23 cellular contexts compared by ENCODE assay signal in genomic region chr3:189677667-189678066, GRCh38. TPM values are rescaled to one million over a fixed set of nuclear protein-coding genes. Genes with fewer than 3 reads are reported as not detected.
DNase-seq lines count a peak whose midpoint lies in the region; ATAC-seq, FAIRE-seq and TF ChIP-seq lines count a peak whose summit lies in the region.
"Had no signal": no experiment of that assay in that cellular context is flagged by ENCODE, and none has a peak within 500 bp of the region (broad histone marks: within the 10 kb centered on the region; RNA-seq: fewer than 3 reads in every experiment).

No MANE protein-coding gene starts in this region.

- intact Hi-C loops in activated CD8-positive, alpha-beta T cell treated with anti-CD3 and anti-CD28 coated beads for 36 hours (cut with micrococcal nuclease), result no loop called here

- TF ChIP-seq CTCF in epithelial cell of esophagus (IDR thresholded peaks at IDR 0.05; ENCODE audit: insufficient read depth, low read depth, low read length, missing control alignments) (no peak), chondrocyte (IDR thresholded peaks at IDR 0.05) (no peak)
- TF ChIP-seq CTCF in activated CD8-positive, alpha-beta T cell treated with anti-CD3 and anti-CD28 coated beads for 36 hours (IDR thresholded peaks at IDR 0.05), result no peak

- no peak for DNase-seq in GM12892 (ENCODE audit: insufficient read length)
- DNase-seq in epithelial cell of esophagus (ENCODE audit: low read depth), result peak; percentile 13
- no peak for DNase-seq in chondrocyte (ENCODE audit: low spot score)
- no peak for DNase-seq in mesenteric fat pad (ENCODE audit: low spot score)
- DNase-seq in activated CD8-positive, alpha-beta T cell treated with anti-CD3 and anti-CD28 coated beads for 36 hours, result no peak
- DNase-seq: activated CD4-positive, alpha-beta T cell treated with anti-CD3 and anti-CD28 coated beads, Interleukin-2, amount 50 U/mL, for 48 hours; activated effector memory CD4-positive, alpha-beta T cell treated with anti-CD3 and anti-CD28 coated beads, Interleukin-2, amount 50 U/mL, for 16 hours; adrenal gland; head of caudate nucleus; midbrain; NCI-H1105; NCI-H2081; Peyer's patch; stimulated activated naive B cell treated with anti-CD40 and anti-IgM and Interleukin-4, amounts not matched to agents 10 μg/mL and 1 μg/mL and 100 μg/mL, for 72 hours; WERI-Rb-1 had no signal

- no peak overlapping the region for H3K4me3 Mint-ChIP-seq in chondrocyte (ENCODE audit: unreplicated experiment)
- no peak overlapping the region for H3K4me3 Mint-ChIP-seq in activated CD8-positive, alpha-beta T cell treated with anti-CD3 and anti-CD28 coated beads for 36 hours
- H3K4me3 Mint-ChIP-seq: CD14-positive monocyte; stimulated activated naive B cell treated with anti-CD40 and anti-IgM and Interleukin-4, amounts not matched to agents 10 μg/mL and 1 μg/mL and 100 μg/mL, for 72 hours had no signal

- no peaks in the 10 kb centered on the region for H3K4me1 Mint-ChIP-seq in chondrocyte (ENCODE audit: low read depth)
- H3K4me1 Mint-ChIP-seq in activated CD8-positive, alpha-beta T cell treated with anti-CD3 and anti-CD28 coated beads for 36 hours (ENCODE audit: low read depth), result no peaks in the 10 kb centered on the region
- H3K4me1 Mint-ChIP-seq: CD14-positive monocyte; stimulated activated naive B cell treated with anti-CD40 and anti-IgM and Interleukin-4, amounts not matched to agents 10 μg/mL and 1 μg/mL and 100 μg/mL, for 72 hours had no signal

- H3K9me3 Mint-ChIP-seq in chondrocyte (ENCODE audit: low read depth), result peaks cover 17% of the 10 kb centered on the region
- peaks cover 7% of the 10 kb centered on the region for H3K9me3 Mint-ChIP-seq in activated CD8-positive, alpha-beta T cell treated with anti-CD3 and anti-CD28 coated beads for 36 hours

- H3K27ac Mint-ChIP-seq in chondrocyte (ENCODE audit: unreplicated experiment), result no peak overlapping the region
- no peak overlapping the region for H3K27ac Mint-ChIP-seq in activated CD8-positive, alpha-beta T cell treated with anti-CD3 and anti-CD28 coated beads for 36 hours
- H3K27ac Mint-ChIP-seq: CD14-positive monocyte; progenitor cell of endocrine pancreas; stimulated activated naive B cell treated with anti-CD40 and anti-IgM and Interleukin-4, amounts not matched to agents 10 μg/mL and 1 μg/mL and 100 μg/mL, for 72 hours had no signal

- H3K27me3 Mint-ChIP-seq in chondrocyte (ENCODE audit: low read depth), result no peaks in the 10 kb centered on the region
- peaks cover 2% of the 10 kb centered on the region for H3K27me3 Mint-ChIP-seq in activated CD8-positive, alpha-beta T cell treated with anti-CD3 and anti-CD28 coated beads for 36 hours
- H3K27me3 Mint-ChIP-seq: stimulated activated naive B cell treated with anti-CD40 and anti-IgM and Interleukin-4, amounts not matched to agents 10 μg/mL and 1 μg/mL and 100 μg/mL, for 72 hours had no signal

- H3K4me3 ChIP-seq in epithelial cell of esophagus (ENCODE audit: low read length), result no peak overlapping the region
- H3K4me3 ChIP-seq: adrenal gland, breast epithelium, Peyer's patch had no signal

- POLR2A ChIA-PET in activated CD8-positive, alpha-beta T cell treated with anti-CD3 and anti-CD28 coated beads for 36 hours (lab: Charles Lee), result no interaction called here

- FAIRE-seq in GM12892 (lab: Jason Lieb, UNC), result peak; percentile 77
- FAIRE-seq: endometrium had no signal

- peaks cover 1% of the 10 kb centered on the region for H3K36me3 Mint-ChIP-seq in chondrocyte (ENCODE audit: low read depth)
- no peaks in the 10 kb centered on the region for H3K36me3 Mint-ChIP-seq in activated CD8-positive, alpha-beta T cell treated with anti-CD3 and anti-CD28 coated beads for 36 hours (ENCODE audit: low read depth)
- H3K36me3 Mint-ChIP-seq: CD14-positive monocyte; stimulated activated naive B cell treated with anti-CD40 and anti-IgM and Interleukin-4, amounts not matched to agents 10 μg/mL and 1 μg/mL and 100 μg/mL, for 72 hours had no signal

- TF ChIP-seq POLR2A in GM12892 (IDR thresholded peaks at IDR 0.05; ENCODE audit: low read depth, low read length), result no peak

- peak; percentile 58 for ATAC-seq in GM19395 (IDR thresholded peaks at IDR 0.05; ENCODE audit: unreplicated experiment)
- ATAC-seq in HG03064 (IDR thresholded peaks at IDR 0.05; ENCODE audit: low read depth, unreplicated experiment), result peak; percentile 53
- ATAC-seq in HG03139 (IDR thresholded peaks at IDR 0.05; ENCODE audit: unreplicated experiment), result no peak
- no peak for ATAC-seq in activated CD8-positive, alpha-beta T cell treated with anti-CD3 and anti-CD28 coated beads for 36 hours
- ATAC-seq: stimulated activated naive B cell treated with anti-CD40 and anti-IgM and Interleukin-4, amounts not matched to agents 10 μg/mL and 1 μg/mL and 100 μg/mL, for 72 hours had no signal

- CTCF ChIA-PET in activated CD8-positive, alpha-beta T cell treated with anti-CD3 and anti-CD28 coated beads for 36 hours (lab: Charles Lee), result no interaction called here

RNA-seq across cellular contexts. Expression of gene TP63, which starts 46.5 kb away (rescaled TPM):
- 21.8 TPM for polyA plus RNA-seq in GM12892 (2012; ENCODE audit: missing spikeins)
- total RNA-seq in chondrocyte, result 0.46 TPM in 1 of 3 replicates, not detected in the others
- total RNA-seq in mesenteric fat pad, result 0.35 TPM
- total RNA-seq in activated CD8-positive, alpha-beta T cell treated with anti-CD3 and anti-CD28 coated beads for 36 hours, result under 1 TPM; 0.07 to 0.23 TPM
- total RNA-seq: NCI-H460 had no signal
- polyA plus RNA-seq: CD14-positive monocyte had no signal

Comparison
In these comparisons a context has a peak if more than half of its experiments do, and no peak if none do; other contexts are left out.
1. ATAC-seq: peak in GM19395 (single experiment) and HG03064 (single experiment); none in HG03139 (single experiment) and activated CD8-positive, alpha-beta T cell treated with anti-CD3 and anti-CD28 coated beads for 36 hours (single experiment).